ENCODE assay signal across 1 cellular context in genomic region chr6:44255848-44256247, GRCh38.
TF ChIP-seq lines count a peak whose summit lies in the region.

No MANE protein-coding gene starts in this region.

TF ChIP-seq in H1, 55 proteins besides CTCF, POLR2A, EP300 and RAD21:
- no peak for TF ChIP-seq GABPA (IDR thresholded peaks at IDR 0.05; ENCODE audit: borderline replicate concordance, insufficient read depth, low read length)
- no peak for TF ChIP-seq YY1 (IDR thresholded peaks at IDR 0.05; ENCODE audit: low read depth, low read length)
- TF ChIP-seq MAX (IDR thresholded peaks at IDR 0.05) = no peak
- TF ChIP-seq SP4 (IDR thresholded peaks at IDR 0.05; ENCODE audit: low read length) = no peak
- TF ChIP-seq SUZ12 (IDR thresholded peaks at IDR 0.05; ENCODE audit: low read length) = no peak
- TF ChIP-seq KDM4A (IDR thresholded peaks at IDR 0.05; ENCODE audit: low read depth, low read length, severe bottlenecking) = no peak
- no peak for TF ChIP-seq CREB1 (IDR thresholded peaks at IDR 0.05)
- no peak for TF ChIP-seq TBP (IDR thresholded peaks at IDR 0.05; ENCODE audit: low read depth, low read length)
- TF ChIP-seq FOSL1 (IDR thresholded peaks at IDR 0.05; ENCODE audit: insufficient read depth, low read depth, low read length) = no peak
- no peak for TF ChIP-seq BRCA1 (IDR thresholded peaks at IDR 0.05; ENCODE audit: low read depth, low read length)
- TF ChIP-seq NANOG (IDR thresholded peaks at IDR 0.05; ENCODE audit: insufficient read depth, low read depth, low read length, poor library complexity, severe bottlenecking) = no peak
- no peak for TF ChIP-seq POU5F1 (IDR thresholded peaks at IDR 0.05; ENCODE audit: low read depth, low read length)
TF ChIP-seq in H1: peak in this region for 0.
